19 cellular contexts compared by ENCODE assay signal in the genomic region with DNA sequence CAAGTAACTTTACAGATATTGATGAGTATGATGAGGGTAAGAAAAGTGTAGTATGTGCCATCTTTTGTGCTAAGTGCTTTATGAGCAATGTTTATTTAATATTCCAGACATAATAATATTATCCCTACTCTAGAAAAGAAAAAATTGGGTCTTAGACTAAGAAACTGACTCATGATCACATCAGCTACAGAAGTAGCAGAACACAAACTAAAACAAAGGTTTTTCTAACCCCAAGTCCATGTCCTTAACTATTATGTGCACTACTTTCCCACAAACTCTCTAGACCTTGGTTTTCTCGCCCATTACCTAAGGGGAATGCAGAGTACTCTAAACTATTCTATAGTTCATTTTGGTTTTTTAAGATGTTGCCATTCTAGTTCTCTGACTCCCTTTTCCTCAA.
DNase-seq lines count a peak whose midpoint lies in the region; ATAC-seq and TF ChIP-seq lines count a peak whose summit lies in the region.
"Had no signal": no experiment of that assay in that cellular context is flagged by ENCODE, and none has a peak within 500 bp of the region (broad histone marks: within the 10 kb centered on the region; RNA-seq: fewer than 3 reads in every experiment).

No MANE protein-coding gene starts in this region.

- ATAC-seq in left ventricle myocardium superior = no peak
- ATAC-seq: HepG2, K562 had no signal

- H3K4me2 ChIP-seq in GM23248 (ENCODE audit: unreplicated experiment) = no peak overlapping the region
- H3K4me2 ChIP-seq in osteoblast (ENCODE audit: insufficient read depth, low read length) = no peak overlapping the region
- H3K4me2 ChIP-seq: BLaER1 had no signal

- H3K79me2 ChIP-seq in GM23248 (ENCODE audit: insufficient read depth) (no peaks in the 10 kb centered on the region), osteoblast (ENCODE audit: insufficient read depth, low read length) (no peaks in the 10 kb centered on the region)

- H3K9me3 ChIP-seq in GM23248 (ENCODE audit: low read depth) = no peaks in the 10 kb centered on the region
- H3K9me3 ChIP-seq in osteoblast (ENCODE audit: low read depth, low read length) = no peaks in the 10 kb centered on the region
- H3K9me3 ChIP-seq: BLaER1, Peyer's patch had no signal

- no peaks in the 10 kb centered on the region for H4K20me1 ChIP-seq in GM23248 (ENCODE audit: insufficient read depth)
- H4K20me1 ChIP-seq in osteoblast (ENCODE audit: insufficient read depth, low read length) = no peaks in the 10 kb centered on the region
- H4K20me1 ChIP-seq: BLaER1 had no signal

- intact Hi-C loops in left ventricle myocardium superior (cut with micrococcal nuclease) = no loop called here

- no peak overlapping the region for H3K27ac ChIP-seq in GM23248
- no peak overlapping the region for H3K27ac ChIP-seq in osteoblast (ENCODE audit: low read depth, low read length)
- H3K27ac ChIP-seq: BLaER1, Peyer's patch had no signal

- no peaks in the 10 kb centered on the region for H3K4me1 Mint-ChIP-seq in nephron progenitor cell

- DNase-seq in GM23248 (peak; percentile 20), M059J (ENCODE audit: low read depth) (peak; percentile 3), astrocyte of the spinal cord (ENCODE audit: low read depth, low spot score) (peak; percentile 45), nephron progenitor cell (no peak), osteoblast (ENCODE audit: insufficient read length, low spot score, missing footprints) (no peak), GM19238 (ENCODE audit: insufficient read length, low spot score) (no peak), dedifferentiated amniotic fluid mesenchymal stem cell (ENCODE audit: extremely low spot score) (no peak), left ventricle myocardium superior (no peak)
- DNase-seq: CD4-positive, CD25-positive, alpha-beta regulatory T cell; Kasumi-1; MM.1S; NCI-H2029; NCI-H446 treated with DMSO at 0.1 percent for 48 hours; NCI-H526; Peyer's patch; SHP77 treated with DMSO at 0.1 percent for 48 hours had no signal

- no peaks in the 10 kb centered on the region for H3F3A ChIP-seq in GM23248 (ENCODE audit: insufficient read depth)

- WGBS in GM23248 (ENCODE audit: low coverage in 1 of 2, low lambda C conversion rate in 2 of 2, missing lambda C conversion rate in 2 of 2), 2 experiments = 98 to 100% methylated on average over 1 of the region's 1 CpG

- no peak overlapping the region for H2AFZ ChIP-seq in GM23248
- H2AFZ ChIP-seq in osteoblast (ENCODE audit: low read length) = no peak overlapping the region

- H3K9me2 ChIP-seq in GM23248 (ENCODE audit: insufficient read depth) = no peaks in the 10 kb centered on the region

- H3K27me3 Mint-ChIP-seq in nephron progenitor cell (ENCODE audit: low read depth, poor library complexity) = no peaks in the 10 kb centered on the region
- H3K27me3 Mint-ChIP-seq: CD4-positive, CD25-positive, alpha-beta regulatory T cell had no signal

- H3K27me3 ChIP-seq in GM23248 (replicated peaks; ENCODE audit: insufficient read depth) (no peaks in the 10 kb centered on the region), osteoblast (ENCODE audit: insufficient read depth, low read length) (no peaks in the 10 kb centered on the region)
- H3K27me3 ChIP-seq: BLaER1, Peyer's patch had no signal

- H3K9me3 Mint-ChIP-seq in nephron progenitor cell = no peaks in the 10 kb centered on the region
- H3K9me3 Mint-ChIP-seq: CD4-positive, CD25-positive, alpha-beta regulatory T cell had no signal

- H3K9ac ChIP-seq in GM23248 = no peak overlapping the region
- H3K9ac ChIP-seq: BLaER1 had no signal

- peak overlapping the region; percentile 26 for H3K27ac Mint-ChIP-seq in nephron progenitor cell
- H3K27ac Mint-ChIP-seq: CD4-positive, CD25-positive, alpha-beta regulatory T cell had no signal

- peaks cover 7% of the 10 kb centered on the region for H3K36me3 Mint-ChIP-seq in nephron progenitor cell (ENCODE audit: low read depth)
- H3K36me3 Mint-ChIP-seq: CD4-positive, CD25-positive, alpha-beta regulatory T cell had no signal

- no peak overlapping the region for H3K4me3 Mint-ChIP-seq in nephron progenitor cell

- peaks cover 8% of the 10 kb centered on the region; the same call in 1 of the 2 replicates for H3K4me1 ChIP-seq in GM23248 (ENCODE audit: insufficient read depth)
- H3K4me1 ChIP-seq in osteoblast (ENCODE audit: insufficient read depth, low read length) = peaks cover 6% of the 10 kb centered on the region
- H3K4me1 ChIP-seq: BLaER1, Peyer's patch had no signal

- TF ChIP-seq CTCF in astrocyte of the spinal cord (IDR thresholded peaks at IDR 0.05; ENCODE audit: low read depth, low read length) (no peak), nephron progenitor cell (IDR thresholded peaks at IDR 0.05) (no peak), osteoblast (IDR thresholded peaks at IDR 0.05; ENCODE audit: extremely low read depth, low read depth, low read length) (no peak)

- no peaks in the 10 kb centered on the region for H3K36me3 ChIP-seq in GM23248 (ENCODE audit: low read depth)
- H3K36me3 ChIP-seq in osteoblast (ENCODE audit: insufficient read depth, low read length) = no peaks in the 10 kb centered on the region
- H3K36me3 ChIP-seq: Peyer's patch had no signal

- H3K4me3 ChIP-seq in GM23248 (no peak overlapping the region), astrocyte of the spinal cord (ENCODE audit: low read depth, low read length) (no peak overlapping the region), osteoblast (ENCODE audit: insufficient read depth, low read length) (no peak overlapping the region)
- H3K4me3 ChIP-seq: BLaER1, K562, Peyer's patch had no signal

- in situ Hi-C loops in GM23248 (cut with MboI) = no loop called here
- in situ Hi-C loops in astrocyte of the spinal cord (cut with HindIII; ENCODE audit: low sequenced_read_pairs) = no loop called here

Comparison
In these comparisons a context has a peak if more than half of its experiments do, and no peak if none do; other contexts are left out.
1. DNase-seq: peak in GM23248 (single experiment), M059J (single experiment) and astrocyte of the spinal cord (single experiment); none in nephron progenitor cell (single experiment), osteoblast (single experiment), GM19238 (single experiment), dedifferentiated amniotic fluid mesenchymal stem cell (single experiment) and left ventricle myocardium superior (single experiment).